In the genomic region with DNA sequence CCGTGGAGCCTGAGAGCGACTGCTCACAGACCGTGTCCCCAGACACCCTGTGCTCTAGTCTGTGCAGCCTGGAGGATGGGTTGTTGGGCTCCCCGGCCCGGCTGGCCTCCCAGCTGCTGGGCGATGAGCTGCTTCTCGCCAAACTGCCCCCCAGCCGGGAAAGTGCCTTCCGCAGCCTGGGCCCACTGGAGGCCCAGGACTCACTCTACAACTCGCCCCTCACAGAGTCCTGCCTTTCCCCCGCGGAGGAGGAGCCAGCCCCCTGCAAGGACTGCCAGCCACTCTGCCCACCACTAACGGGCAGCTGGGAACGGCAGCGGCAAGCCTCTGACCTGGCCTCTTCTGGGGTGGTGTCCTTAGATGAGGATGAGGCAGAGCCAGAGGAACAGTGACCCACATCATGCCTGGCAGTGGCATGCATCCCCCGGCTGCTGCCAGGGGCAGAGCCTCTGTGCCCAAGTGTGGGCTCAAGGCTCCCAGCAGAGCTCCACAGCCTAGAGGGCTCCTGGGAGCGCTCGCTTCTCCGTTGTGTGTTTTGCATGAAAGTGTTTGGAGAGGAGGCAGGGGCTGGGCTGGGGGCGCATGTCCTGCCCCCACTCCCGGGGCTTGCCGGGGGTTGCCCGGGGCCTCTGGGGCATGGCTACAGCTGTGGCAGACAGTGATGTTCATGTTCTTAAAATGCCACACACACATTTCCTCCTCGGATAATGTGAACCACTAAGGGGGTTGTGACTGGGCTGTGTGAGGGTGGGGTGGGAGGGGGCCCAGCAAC, we compare ENCODE assay signal across 17 cellular contexts. TPM values are rescaled to one million over a fixed set of nuclear protein-coding genes. Genes with fewer than 3 reads are reported as not detected.
A peak's percentile ranks its signal among the peaks of the same experiment; 100 is the strongest.
DNase-seq lines count a peak whose midpoint lies in the region; ATAC-seq, FAIRE-seq and TF ChIP-seq lines count a peak whose summit lies in the region.
"Had no signal": no experiment of that assay in that cellular context is flagged by ENCODE, and none has a peak within 500 bp of the region (broad histone marks: within the 10 kb centered on the region; RNA-seq: fewer than 3 reads in every experiment).

No MANE protein-coding gene starts in this region.

- ATAC-seq in A549 (peak; percentile 9 to 10; a peak in 1 of 6 replicates), gastroesophageal sphincter (no peak), GM19397 (IDR thresholded peaks at IDR 0.05; ENCODE audit: unreplicated experiment) (no peak)
- no peak for ATAC-seq in effector memory CD8-positive, alpha-beta T cell (replicated peaks)

- H3K36me3 ChIP-seq in gastroesophageal sphincter, result peaks cover 0 to 55% of the 10 kb centered on the region in 2 donors
- peaks cover 3% of the 10 kb centered on the region for H3K36me3 ChIP-seq in CD4-positive, alpha-beta memory T cell (ENCODE audit: insufficient read depth, low read length)

- 90% methylated on average over 7 of the region's 24 CpGs for WGBS in A549 (ENCODE audit: missing lambda C conversion rate)
- WGBS in gastroesophageal sphincter (ENCODE audit: low coverage in 1 of 2), 2 donors, result 33 to 63% methylated on average over 1 to 3 of the region's 24 CpGs

- no peaks in the 10 kb centered on the region for H3K9me3 Mint-ChIP-seq in CD4-positive, alpha-beta memory T cell
- no peaks in the 10 kb centered on the region for H3K9me3 Mint-ChIP-seq in effector memory CD8-positive, alpha-beta T cell
- H3K9me3 Mint-ChIP-seq: activated naive CD4-positive, alpha-beta T cell treated with anti-CD3 and anti-CD28 coated beads for 36 hours; activated T-cell treated with anti-CD3 and anti-CD28 coated beads, Interleukin-2, amount 50 U/mL, for 4 hours; CD8-positive, alpha-beta memory T cell had no signal

- TF ChIP-seq EP300 in A549 (IDR thresholded peaks at IDR 0.05) (no peak), gastroesophageal sphincter (IDR thresholded peaks at IDR 0.05) (no peak)

- TF ChIP-seq POLR2A in A549 (IDR thresholded peaks at IDR 0.05; ENCODE audit: low read length) (no peak), gastroesophageal sphincter (IDR thresholded peaks at IDR 0.05) (no peak)

- H3K27ac Mint-ChIP-seq in CD4-positive, alpha-beta memory T cell, result no peak overlapping the region
- no peak overlapping the region for H3K27ac Mint-ChIP-seq in effector memory CD8-positive, alpha-beta T cell
- H3K27ac Mint-ChIP-seq: activated naive CD4-positive, alpha-beta T cell treated with anti-CD3 and anti-CD28 coated beads for 36 hours; CD8-positive, alpha-beta memory T cell had no signal

- TF ChIP-seq CTCF in A549 (IDR thresholded peaks at IDR 0.05) (no peak), gastroesophageal sphincter (IDR thresholded peaks at IDR 0.05) (no peak)

- H3K4me3 Mint-ChIP-seq in CD4-positive, alpha-beta memory T cell, result no peak overlapping the region
- H3K4me3 Mint-ChIP-seq in effector memory CD8-positive, alpha-beta T cell, result no peak overlapping the region
- H3K4me3 Mint-ChIP-seq: activated naive CD4-positive, alpha-beta T cell treated with anti-CD3 and anti-CD28 coated beads for 36 hours; activated T-cell treated with anti-CD3 and anti-CD28 coated beads, Interleukin-2, amount 50 U/mL, for 4 hours; CD8-positive, alpha-beta memory T cell had no signal

- no peak overlapping the region for H3K4me3 ChIP-seq in A549
- no peak overlapping the region for H3K4me3 ChIP-seq in gastroesophageal sphincter
- H3K4me3 ChIP-seq in CD4-positive, alpha-beta memory T cell (ENCODE audit: low read length in 2 of 2), result no peak overlapping the region
- H3K4me3 ChIP-seq: esophagus squamous epithelium, GM12878, left lung had no signal

- CTCF ChIA-PET in A549 (lab: Yijun Ruan, JAX), result interaction anchor here (0.6 to 2.8 kb wide), 5 partner anchors 9 to 436 kb away, joined by 3 to 23 read pairs (median 4); no protein-coding TSS in a partner anchor
- CTCF ChIA-PET in CD4-positive, alpha-beta memory T cell (lab: Charles Lee; ENCODE audit: partially characterized antibody), result no interaction called here

- no peaks in the 10 kb centered on the region for H3K27me3 ChIP-seq in gastroesophageal sphincter
- H3K27me3 ChIP-seq in CD4-positive, alpha-beta memory T cell (ENCODE audit: insufficient read depth, low read length), result no peaks in the 10 kb centered on the region
- H3K27me3 ChIP-seq: esophagus squamous epithelium, left lung had no signal

- intact Hi-C loops in CD4-positive, alpha-beta memory T cell (cut with micrococcal nuclease), result no loop called here

- peaks cover 8% of the 10 kb centered on the region; the same call in 2 of the 3 replicates for H3K4me1 ChIP-seq in A549
- H3K4me1 ChIP-seq in gastroesophageal sphincter, result peaks cover 0 to 36% (median 7%) of the 10 kb centered on the region in 3 donors
- H3K4me1 ChIP-seq in CD4-positive, alpha-beta memory T cell (ENCODE audit: insufficient read depth, low read length), result no peaks in the 10 kb centered on the region

- H3K9me3 ChIP-seq in A549, result no peaks in the 10 kb centered on the region
- H3K9me3 ChIP-seq in gastroesophageal sphincter, result no peaks in the 10 kb centered on the region
- H3K9me3 ChIP-seq in CD4-positive, alpha-beta memory T cell (ENCODE audit: control insufficient read depth in 1 of 2, low read length in 2 of 2), result no peaks in the 10 kb centered on the region
- H3K9me3 ChIP-seq: esophagus squamous epithelium, left lung had no signal

- H3K27ac ChIP-seq in A549 (no peak overlapping the region), gastroesophageal sphincter (peak overlapping the region in 3 of 4 donors; percentile 14 to 48 (median 45))
- H3K27ac ChIP-seq in CD4-positive, alpha-beta memory T cell (ENCODE audit: low read depth, low read length), result no peak overlapping the region
- H3K27ac ChIP-seq: left lung had no signal

- no peak for DNase-seq in A549 (ENCODE audit: low read depth in 1 of 2, low spot score in 1 of 2)
- peak; percentile 18 to 65 for DNase-seq in NCI-H526 (lab: John Stamatoyannopoulos, UW)
- peak; percentile 43 for DNase-seq in retina
- DNase-seq in frontal cortex (ENCODE audit: low spot score in 2 of 2), result no peak
- no peak for DNase-seq in CD4-positive, alpha-beta memory T cell
- DNase-seq in effector memory CD8-positive, alpha-beta T cell, result no peak
- DNase-seq: activated CD4-positive, CD25-positive, alpha-beta regulatory T cell treated with anti-CD3 and anti-CD28 coated beads, Interleukin-2, amount 50 U/mL, for 72 hours; activated naive CD4-positive, alpha-beta T cell treated with anti-CD3 and anti-CD28 coated beads for 36 hours; activated T-cell treated with anti-CD3 and anti-CD28 coated beads, Interleukin-2, amount 50 U/mL, for 4 hours; CD8-positive, alpha-beta memory T cell; DMS79; effector CD8-positive, alpha-beta T cell; esophagus squamous epithelium had no signal

- POLR2A ChIA-PET in A549 (lab: Yijun Ruan, JAX), result interaction anchor here (1.0 kb wide), 1 partner anchor 17 kb away, joined by 3 read pairs; a partner anchor contains a TSS
- POLR2A ChIA-PET in CD4-positive, alpha-beta memory T cell (lab: Charles Lee; ENCODE audit: partially characterized antibody), result no interaction called here

- H3K36me3 Mint-ChIP-seq in CD4-positive, alpha-beta memory T cell, result peaks cover 4 to 13% of the 10 kb centered on the region in 2 donors
- H3K36me3 Mint-ChIP-seq in effector memory CD8-positive, alpha-beta T cell (ENCODE audit: insufficient read depth), result peaks cover 6% of the 10 kb centered on the region

- no peak overlapping the region for H3K4me2 ChIP-seq in A549

- H3K4me1 Mint-ChIP-seq in CD4-positive, alpha-beta memory T cell, result peaks cover 0 to 16% (median under 1%) of the 10 kb centered on the region in 4 donors
- no peaks in the 10 kb centered on the region for H3K4me1 Mint-ChIP-seq in effector memory CD8-positive, alpha-beta T cell (ENCODE audit: low read depth in 2 of 2)
- H3K4me1 Mint-ChIP-seq: CD8-positive, alpha-beta memory T cell had no signal

- FAIRE-seq in A549 (lab: Jason Lieb, UNC) (no peak), frontal cortex (lab: Jason Lieb, UNC) (no peak)
- FAIRE-seq: GM12878 had no signal

- TF ChIP-seq RAD21 in A549 (conservative IDR thresholded peaks at IDR 0.05 in 1 of 2, IDR thresholded peaks at IDR 0.05 in 1 of 2), result no peak

- no peaks in the 10 kb centered on the region for H3K27me3 Mint-ChIP-seq in CD4-positive, alpha-beta memory T cell
- no peaks in the 10 kb centered on the region for H3K27me3 Mint-ChIP-seq in effector memory CD8-positive, alpha-beta T cell
- H3K27me3 Mint-ChIP-seq: CD8-positive, alpha-beta memory T cell had no signal

RNA-seq across cellular contexts. Expression of a gene that starts 7.4 kb away (rescaled TPM):
- polyA plus RNA-seq in A549 (2011; rRNA removed) (5.2 and 5.7 TPM in 2 replicates), A549 (2017; fragmentation: RNase III; extraction: RNeasy Plus Mini Kit Qiagen cat#74134 plus additional on column Dnase treatment) (5.4 to 6.1 TPM (median 6.0 TPM) in 3 replicates)
- polyA plus RNA-seq in A549 (2012; cell fraction: cytosol; rRNA removed), result 10.1 and 10.2 TPM in 2 replicates
- 11.2 and 16.5 TPM in 2 replicates for polyA plus RNA-seq in A549 (2012; cell fraction: nucleus; rRNA removed)
- 6.0 and 7.8 TPM in 2 replicates for polyA minus RNA-seq in A549 (2011; rRNA and poly(A)+ RNA removed)
- total RNA-seq in gastroesophageal sphincter (10 to 100 TPM; 53.9 to 71.4 (median 65.3) TPM), frontal cortex (60.7 TPM)
- 1 to 10 TPM; 9.0 to 10.0 TPM for total RNA-seq in CD4-positive, alpha-beta memory T cell
- 1 to 10 TPM; 1.1 to 1.6 TPM for polyA plus RNA-seq in CD4-positive, alpha-beta memory T cell

RNA-seq across cellular contexts. Expression of a gene that starts 16.6 kb away (rescaled TPM):
- polyA plus RNA-seq in A549 (2011; rRNA removed) (2.2 and 2.7 TPM in 2 replicates), A549 (2017; fragmentation: RNase III; extraction: RNeasy Plus Mini Kit Qiagen cat#74134 plus additional on column Dnase treatment) (4.4 to 5.4 TPM (median 4.9 TPM) in 3 replicates)
- polyA plus RNA-seq in A549 (2012; cell fraction: cytosol; rRNA removed), result 6.2 and 7.9 TPM in 2 replicates
- polyA plus RNA-seq in A549 (2012; cell fraction: nucleus; rRNA removed), result 28.7 and 33.9 TPM in 2 replicates
- polyA minus RNA-seq in A549 (2011; rRNA and poly(A)+ RNA removed), result 6.0 and 9.3 TPM in 2 replicates
- total RNA-seq in gastroesophageal sphincter (1 to 10 TPM; 2.0 to 6.8 (median 2.3) TPM), frontal cortex (7.3 TPM)
- 1 to 10 TPM; 3.8 to 5.4 TPM for total RNA-seq in CD4-positive, alpha-beta memory T cell
- under 1 TPM; 0.24 to 0.29 TPM for polyA plus RNA-seq in CD4-positive, alpha-beta memory T cell

RNA-seq across cellular contexts. Expression of a gene that starts 16.7 kb away (rescaled TPM):
- polyA plus RNA-seq in A549 (2011; rRNA removed), result 112 and 127 TPM in 2 replicates
- polyA plus RNA-seq in A549 (2012; cell fraction: cytosol; rRNA removed), result 105 and 149 TPM in 2 replicates
- 99.6 and 204 TPM in 2 replicates for polyA plus RNA-seq in A549 (2012; cell fraction: nucleus; rRNA removed)
- 98.9 to 104 TPM (median 103 TPM) in 3 replicates for polyA plus RNA-seq in A549 (2017; fragmentation: RNase III; extraction: RNeasy Plus Mini Kit Qiagen cat#74134 plus additional on column Dnase treatment)
- 46.1 and 47.9 TPM in 2 replicates for polyA minus RNA-seq in A549 (2011; rRNA and poly(A)+ RNA removed)
- 10 to 100 TPM; 32.8 to 54.1 (median 40.9) TPM for total RNA-seq in gastroesophageal sphincter
- 33.8 TPM for total RNA-seq in frontal cortex
- 10 to 100 TPM; 61.3 to 66.1 TPM for total RNA-seq in CD4-positive, alpha-beta memory T cell
- polyA plus RNA-seq in CD4-positive, alpha-beta memory T cell, result 10 to 100 TPM; 56.6 to 58.8 TPM

RNA-seq across cellular contexts. Expression of a gene that starts 30.4 kb away (rescaled TPM):
- 152 and 185 TPM in 2 replicates for polyA plus RNA-seq in A549 (2011; rRNA removed)
- 187 and 200 TPM in 2 replicates for polyA plus RNA-seq in A549 (2012; cell fraction: cytosol; rRNA removed)
- 476 and 597 TPM in 2 replicates for polyA plus RNA-seq in A549 (2012; cell fraction: nucleus; rRNA removed)
- 248 to 261 TPM (median 254 TPM) in 3 replicates for polyA plus RNA-seq in A549 (2017; fragmentation: RNase III; extraction: RNeasy Plus Mini Kit Qiagen cat#74134 plus additional on column Dnase treatment)
- 216 and 231 TPM in 2 replicates for polyA minus RNA-seq in A549 (2011; rRNA and poly(A)+ RNA removed)
- total RNA-seq in gastroesophageal sphincter, result 100 to 1,000 TPM; 233 to 431 (median 300) TPM
- total RNA-seq in frontal cortex, result 88.0 TPM
- total RNA-seq in CD4-positive, alpha-beta memory T cell, result 100 to 1,000 TPM; 236 to 246 TPM
- 10 to 100 TPM in 1 of 2 donors, 1 to 10 TPM in 1; 3.6 to 51.1 TPM for polyA plus RNA-seq in CD4-positive, alpha-beta memory T cell

RNA-seq across cellular contexts. Expression of a gene that starts 33.2 kb away (rescaled TPM):
- polyA plus RNA-seq in A549 (2011; rRNA removed) (0.06 and 0.09 TPM in 2 replicates), A549 (2017; fragmentation: RNase III; extraction: RNeasy Plus Mini Kit Qiagen cat#74134 plus additional on column Dnase treatment) (not detected in 3 replicates)
- 0.03 and 0.05 TPM in 2 replicates for polyA plus RNA-seq in A549 (2012; cell fraction: cytosol; rRNA removed)
- polyA plus RNA-seq in A549 (2012; cell fraction: nucleus; rRNA removed), result 0.06 and 0.13 TPM in 2 replicates
- not detected in 2 replicates for polyA minus RNA-seq in A549 (2011; rRNA and poly(A)+ RNA removed)
- total RNA-seq in gastroesophageal sphincter (under 1 TPM in 2 of 4 donors, not detected in 2; 0.31 to 0.94 TPM), frontal cortex (0.41 TPM)
- total RNA-seq in CD4-positive, alpha-beta memory T cell, result not detected
- not detected for polyA plus RNA-seq in CD4-positive, alpha-beta memory T cell
- total RNA-seq: activated naive CD4-positive, alpha-beta T cell treated with anti-CD3 and anti-CD28 coated beads for 36 hours; activated T-cell treated with anti-CD3 and anti-CD28 coated beads, Interleukin-2, amount 50 U/mL, for 4 hours; CD8-positive, alpha-beta memory T cell; GM12878 had no signal
- polyA plus RNA-seq: CD8-positive, alpha-beta memory T cell; GM12878 had no signal

Comparison
In these comparisons a context has a peak if more than half of its experiments do, and no peak if none do; other contexts are left out.
1. ATAC-seq: peak in A549 (2 of 2); none in gastroesophageal sphincter (single experiment), GM19397 (single experiment) and effector memory CD8-positive, alpha-beta T cell (single experiment).
2. DNase-seq: peak in NCI-H526 (2 of 2) and retina (single experiment); none in A549 (0 of 2), frontal cortex (0 of 2), CD4-positive, alpha-beta memory T cell (0 of 5) and effector memory CD8-positive, alpha-beta T cell (0 of 3).
3. H3K27ac ChIP-seq: peak in gastroesophageal sphincter (3 of 4); none in A549 (0 of 2) and CD4-positive, alpha-beta memory T cell (single experiment).